ENCODE assay signal across 8 cellular contexts in the genomic region with DNA sequence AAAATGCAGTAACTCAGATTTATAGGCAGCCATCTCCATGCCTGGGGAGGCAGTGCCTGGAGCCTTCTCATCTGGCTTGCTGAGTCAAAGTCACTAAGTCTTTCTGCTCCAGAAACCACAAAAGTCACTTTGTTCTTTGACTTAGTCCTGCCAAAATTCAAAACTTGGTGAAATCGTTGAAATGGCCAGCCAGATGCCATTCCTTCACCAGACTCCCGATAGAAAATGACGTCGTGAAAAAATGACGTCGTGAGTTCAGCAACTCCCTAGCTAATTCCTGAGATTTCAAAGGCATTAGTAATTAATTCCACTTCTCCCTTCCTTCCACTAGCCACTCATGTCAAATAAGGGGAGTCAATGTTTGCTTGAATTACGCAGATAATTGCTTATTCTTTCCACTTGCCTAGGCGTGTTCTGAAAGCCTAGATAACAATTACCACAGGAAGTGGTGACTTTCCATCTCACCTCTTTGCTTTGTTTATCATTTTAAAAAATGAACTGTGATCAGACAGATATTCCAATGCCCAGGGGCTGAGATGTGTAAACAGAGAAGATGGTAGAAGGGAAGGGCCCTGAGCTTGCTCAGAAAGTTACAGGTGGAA. TPM values are rescaled to one million over a fixed set of nuclear protein-coding genes. Genes with fewer than 3 reads are reported as not detected.
DNase-seq lines count a peak whose midpoint lies in the region; ATAC-seq, FAIRE-seq and TF ChIP-seq lines count a peak whose summit lies in the region.

No MANE protein-coding gene starts in this region.

- no peaks in the 10 kb centered on the region for H3K36me3 Mint-ChIP-seq in activated CD4-positive, alpha-beta T cell treated with anti-CD3 and anti-CD28 coated beads for 36 hours (ENCODE audit: low read depth)

- peak; percentile 33 to 35; a peak in 2 of 6 replicates for ATAC-seq in A549
- ATAC-seq in activated CD4-positive, alpha-beta T cell treated with anti-CD3 and anti-CD28 coated beads for 36 hours = peak; percentile 89
- no peak for ATAC-seq in GM19467 (IDR thresholded peaks at IDR 0.05; ENCODE audit: unreplicated experiment)
- ATAC-seq in GM21447 (IDR thresholded peaks at IDR 0.05; ENCODE audit: unreplicated experiment) = no peak
- ATAC-seq in GM21528 (IDR thresholded peaks at IDR 0.05; ENCODE audit: low FRiP score, unreplicated experiment) = no peak
- no peak for ATAC-seq in HG03139 (IDR thresholded peaks at IDR 0.05; ENCODE audit: unreplicated experiment)

- H3K27ac ChIP-seq in A549 = peak overlapping the region; percentile 9 to 73; a peak in 5 of 6 replicates

- no peak for FAIRE-seq in A549 (lab: Jason Lieb, UNC)

- TF ChIP-seq CTCF in A549 (IDR thresholded peaks at IDR 0.05) (no peak), fibroblast of pulmonary artery (IDR thresholded peaks at IDR 0.05; ENCODE audit: low read length, missing control alignments) (no peak)

- no peak for TF ChIP-seq RAD21 in A549 (conservative IDR thresholded peaks at IDR 0.05 in 1 of 2, IDR thresholded peaks at IDR 0.05 in 1 of 2)

- POLR2A ChIA-PET in A549 (lab: Yijun Ruan, JAX) = no interaction called here
- POLR2A ChIA-PET in activated CD4-positive, alpha-beta T cell treated with anti-CD3 and anti-CD28 coated beads for 36 hours (lab: Charles Lee) = interaction anchor here (0.7 to 1.0 kb wide), 2 partner anchors 208 to 476 kb away, joined by 3 to 4 read pairs; no protein-coding TSS in a partner anchor

- TF ChIP-seq EP300 in A549 (IDR thresholded peaks at IDR 0.05) = no peak

- H3K27me3 Mint-ChIP-seq in activated CD4-positive, alpha-beta T cell treated with anti-CD3 and anti-CD28 coated beads for 36 hours = no peaks in the 10 kb centered on the region

- peaks cover 29% of the 10 kb centered on the region for H3K4me1 ChIP-seq in A549

- peak overlapping the region; percentile 87 for H3K27ac Mint-ChIP-seq in activated CD4-positive, alpha-beta T cell treated with anti-CD3 and anti-CD28 coated beads for 36 hours

- intact Hi-C loops in activated CD4-positive, alpha-beta T cell treated with anti-CD3 and anti-CD28 coated beads for 36 hours (cut with DNase I, micrococcal nuclease) = loop anchor here (1.0 to 5.0 kb wide), 7 partner anchors 44 to 208 kb away; partner anchors contain the start of gene OSBPL3 (in 1 of the 2)

- DNase-seq in A549 (ENCODE audit: low read depth in 1 of 2, low spot score in 1 of 2) (peak in 1 of 2 experiments; percentile 70), HS-5 (ENCODE audit: low read depth) (peak; percentile 94), fibroblast of pulmonary artery (ENCODE audit: low read depth) (peak; percentile 89)
- DNase-seq in activated CD4-positive, alpha-beta T cell treated with anti-CD3 and anti-CD28 coated beads for 36 hours = peak; percentile 50

- peak overlapping the region; percentile 55 for H3K4me2 ChIP-seq in A549

- TF ChIP-seq POLR2A in A549 (IDR thresholded peaks at IDR 0.05; ENCODE audit: low read length) = no peak

- H3K4me3 Mint-ChIP-seq in activated CD4-positive, alpha-beta T cell treated with anti-CD3 and anti-CD28 coated beads for 36 hours = peak overlapping the region; percentile 41

- peaks cover 7% of the 10 kb centered on the region; the same call in 1 of the 3 replicates for H3K9me3 ChIP-seq in A549

- H3K4me3 ChIP-seq in A549 (no peak overlapping the region), fibroblast of pulmonary artery (replicated peaks; ENCODE audit: low read depth, low read length) (no peak overlapping the region)

- CTCF ChIA-PET in A549 (lab: Yijun Ruan, JAX) = interaction anchor here (0.6 to 1.7 kb wide), 5 partner anchors 10 to 208 kb away, joined by 3 to 7 read pairs (median 3); no protein-coding TSS in a partner anchor
- CTCF ChIA-PET in activated CD4-positive, alpha-beta T cell treated with anti-CD3 and anti-CD28 coated beads for 36 hours (lab: Charles Lee) = interaction anchor here (0.6 to 3.0 kb wide), 11 partner anchors 21 to 563 kb away, joined by 3 to 15 read pairs (median 4); no protein-coding TSS in a partner anchor

- no peaks in the 10 kb centered on the region for H3K9me3 Mint-ChIP-seq in activated CD4-positive, alpha-beta T cell treated with anti-CD3 and anti-CD28 coated beads for 36 hours (ENCODE audit: low read depth)

- H3K4me1 Mint-ChIP-seq in activated CD4-positive, alpha-beta T cell treated with anti-CD3 and anti-CD28 coated beads for 36 hours = peaks cover 46% of the 10 kb centered on the region

- 6% methylated on average over 8 of the region's 8 CpGs for WGBS in A549 (ENCODE audit: missing lambda C conversion rate)

TF ChIP-seq in A549, 52 proteins besides CTCF, POLR2A, EP300 and RAD21:
- TF ChIP-seq MYC (IDR thresholded peaks at IDR 0.05; ENCODE audit: borderline replicate concordance, low read length) (0 out of 2 replicates have a peak, but pooled peaks have one; percentile 24), FOSL2 (IDR thresholded peaks at IDR 0.05) (no peak), FOSL2 (CRISPR knock-in tag; IDR thresholded peaks at IDR 0.05) (peak; percentile 56), CBX8 (IDR thresholded peaks at IDR 0.05) (no peak)

RNA-seq across cellular contexts. Expression of gene OSBPL3, which starts 48.5 kb away (rescaled TPM):
- polyA plus RNA-seq in A549 (2011; rRNA removed) (17.4 and 17.8 TPM in 2 replicates), A549 (2017; fragmentation: RNase III; extraction: RNeasy Plus Mini Kit Qiagen cat#74134 plus additional on column Dnase treatment) (10.9 to 13.0 TPM (median 13.0 TPM) in 3 replicates)
- polyA plus RNA-seq in A549 (2012; cell fraction: cytosol; rRNA removed) = 4.5 and 5.1 TPM in 2 replicates
- polyA plus RNA-seq in A549 (2012; cell fraction: nucleus; rRNA removed) = 13.1 and 14.7 TPM in 2 replicates
- 11.0 and 14.4 TPM in 2 replicates for polyA minus RNA-seq in A549 (2011; rRNA and poly(A)+ RNA removed)
- 10 to 100 TPM; 34.7 to 38.2 TPM for total RNA-seq in activated CD4-positive, alpha-beta T cell treated with anti-CD3 and anti-CD28 coated beads for 36 hours

Comparison
In these comparisons a context has a peak if more than half of its experiments do, and no peak if none do; other contexts are left out.
1. ATAC-seq: peak in A549 (2 of 2) and activated CD4-positive, alpha-beta T cell treated with anti-CD3 and anti-CD28 coated beads for 36 hours (single experiment); none in GM19467 (single experiment), GM21447 (single experiment), GM21528 (single experiment) and HG03139 (single experiment).